ENCODE assay signal across 12 cellular contexts in genomic region chrX:145825896-145826295, GRCh38. TPM values are rescaled to one million over a fixed set of nuclear protein-coding genes. Genes with fewer than 3 reads are reported as not detected.
DNase-seq lines count a peak whose midpoint lies in the region; ATAC-seq and TF ChIP-seq lines count a peak whose summit lies in the region.
"Had no signal": no experiment of that assay in that cellular context is flagged by ENCODE, and none has a peak within 500 bp of the region (broad histone marks: within the 10 kb centered on the region; RNA-seq: fewer than 3 reads in every experiment).

No MANE protein-coding gene starts in this region.

- TF ChIP-seq POLR2A in body of pancreas (IDR thresholded peaks at IDR 0.05): no peak

- no peaks in the 10 kb centered on the region for H3K9me3 ChIP-seq in body of pancreas
- H3K9me3 ChIP-seq: sigmoid colon had no signal

- no peaks in the 10 kb centered on the region for H3K36me3 ChIP-seq in GM06990 (ENCODE audit: control insufficient read depth, insufficient read depth, low read length)
- H3K36me3 ChIP-seq in body of pancreas (replicated peaks in 1 of 2; ENCODE audit: insufficient read depth in 1 of 2, low read depth in 2 of 2): no peaks in the 10 kb centered on the region
- H3K36me3 ChIP-seq: sigmoid colon had no signal

- H3K27me3 ChIP-seq in GM06990 (replicated peaks; ENCODE audit: control insufficient read depth, insufficient read depth, low read length) (no peaks in the 10 kb centered on the region), body of pancreas (no peaks in the 10 kb centered on the region)

- no peaks in the 10 kb centered on the region for H3K4me1 ChIP-seq in body of pancreas
- H3K4me1 ChIP-seq: sigmoid colon had no signal

- no peak for ATAC-seq in body of pancreas

- H3K27ac ChIP-seq in body of pancreas: no peak overlapping the region
- H3K27ac ChIP-seq: sigmoid colon had no signal

- TF ChIP-seq CTCF in GM06990 (IDR thresholded peaks at IDR 0.05; ENCODE audit: insufficient read depth, low read length, poor library complexity, severe bottlenecking) (peak; percentile 26), body of pancreas (IDR thresholded peaks at IDR 0.05) (peak in 6 of 7 experiments; percentile 23 to 53 (median 36))

- WGBS in body of pancreas, 2 donors: 1 to 8% methylated on average over 4 of the region's 4 CpGs

- intact Hi-C loops in body of pancreas (cut with DNase I): no loop called here

- no peak for DNase-seq in GM06990 (ENCODE audit: extremely low read depth, insufficient read length)
- DNase-seq in LHCN-M2 (ENCODE audit: low read depth): peak; percentile 0
- DNase-seq in body of pancreas: peak; percentile 25 to 48 (median 38)
- peak; percentile 4 for DNase-seq in myocyte (ENCODE audit: low read depth)
- DNase-seq in effector CD4-positive, alpha-beta T cell: no peak
- DNase-seq in CD1c-positive myeloid dendritic cell (ENCODE audit: extremely low spot score): no peak
- DNase-seq in NCI-H446 (lab: John Stamatoyannopoulos, UW): no peak
- DNase-seq: activated T-cell treated with anti-CD3 and anti-CD28 coated beads, Interleukin-2, amount 50 U/mL, for 48 hours; NCI-H2171; sigmoid colon; stimulated activated CD8-positive, alpha-beta memory T cell treated with anti-CD3 and anti-CD28 coated beads, Interleukin-4, amount 100 ng/mL, for 48 hours; T-helper 9 cell had no signal

- H3K4me3 ChIP-seq in GM06990 (replicated peaks; ENCODE audit: low read depth, low read length) (no peak overlapping the region), body of pancreas (no peak overlapping the region)
- H3K4me3 ChIP-seq: sigmoid colon had no signal

RNA-seq across cellular contexts. Expression of gene SLITRK2, which starts 8.3 kb away (rescaled TPM):
- total RNA-seq in LHCN-M2 (2014; rRNA removed) (not detected in 2 replicates), body of pancreas (1 to 10 TPM in 1 of 2 donors, not detected in 1; 1.6 TPM), myocyte (not detected in 2 replicates)
- polyA plus RNA-seq in LHCN-M2 (2012): 0.02 TPM
- polyA plus RNA-seq in myocyte (2012): 0.03 TPM

Comparison
In these comparisons a context has a peak if more than half of its experiments do, and no peak if none do; other contexts are left out.
1. DNase-seq: peak in LHCN-M2 (single experiment), body of pancreas (4 of 4) and myocyte (single experiment); none in GM06990 (single experiment), effector CD4-positive, alpha-beta T cell (single experiment), CD1c-positive myeloid dendritic cell (single experiment) and NCI-H446 (0 of 2).